ENCODE assay signal across 1 cellular context in genomic region chr7:29488203-29488970, GRCh38.
TF ChIP-seq lines count a peak whose summit lies in the region.

No MANE protein-coding gene starts in this region.

TF ChIP-seq in GM23338, 12 proteins besides CTCF, POLR2A, EP300 and RAD21 (continued from another document):
- TF ChIP-seq ZNF462 (CRISPR knock-in tag; IDR thresholded peaks at IDR 0.05) (no peak), ZNF114 (CRISPR knock-in tag; IDR thresholded peaks at IDR 0.05) (no peak), STAT1 (IDR thresholded peaks at IDR 0.05; ENCODE audit: unreplicated experiment) (no peak), EZH2 (IDR thresholded peaks at IDR 0.05; ENCODE audit: low read depth, unreplicated experiment) (no peak), EZH2phosphoT487 (IDR thresholded peaks at IDR 0.05; ENCODE audit: unreplicated experiment) (no peak), JUNB (IDR thresholded peaks at IDR 0.05; ENCODE audit: unreplicated experiment) (no peak), POLR2AphosphoS5 (IDR thresholded peaks at IDR 0.05; ENCODE audit: low read depth) (no peak)
- TF ChIP-seq, protein P1, sequence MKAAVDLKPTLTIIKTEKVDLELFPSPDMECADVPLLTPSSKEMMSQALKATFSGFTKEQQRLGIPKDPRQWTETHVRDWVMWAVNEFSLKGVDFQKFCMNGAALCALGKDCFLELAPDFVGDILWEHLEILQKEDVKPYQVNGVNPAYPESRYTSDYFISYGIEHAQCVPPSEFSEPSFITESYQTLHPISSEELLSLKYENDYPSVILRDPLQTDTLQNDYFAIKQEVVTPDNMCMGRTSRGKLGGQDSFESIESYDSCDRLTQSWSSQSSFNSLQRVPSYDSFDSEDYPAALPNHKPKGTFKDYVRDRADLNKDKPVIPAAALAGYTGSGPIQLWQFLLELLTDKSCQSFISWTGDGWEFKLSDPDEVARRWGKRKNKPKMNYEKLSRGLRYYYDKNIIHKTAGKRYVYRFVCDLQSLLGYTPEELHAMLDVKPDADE (IDR thresholded peaks at IDR 0.05), result no peak
